34 cellular contexts compared by ENCODE assay signal in genomic region chr5:157808043-157808442, GRCh38.
"Had no signal": no experiment of that assay in that cellular context is flagged by ENCODE, and none has a peak within 500 bp of the region (broad histone marks: within the 10 kb centered on the region; RNA-seq: fewer than 3 reads in every experiment).

No MANE protein-coding gene starts in this region.

- H3K9me3 Mint-ChIP-seq: activated B cell treated with CpG ODN at 0.5 μM for 24 hours; activated CD4-positive, alpha-beta memory T cell treated with anti-CD3 and anti-CD28 coated beads for 36 hours; activated CD4-positive, alpha-beta T cell treated with anti-CD3 and anti-CD28 coated beads, Interleukin-2, amount 10 ng/mL, durations not matched to agents 24 days and 14 days; activated CD8-positive, alpha-beta T cell treated with anti-CD3 and anti-CD28 coated beads for 36 hours; activated naive CD4-positive, alpha-beta T cell treated with anti-CD3 and anti-CD28 coated beads for 36 hours; activated naive CD4-positive, alpha-beta T cell treated with anti-CD3 and anti-CD28 coated beads, Interleukin-2, amount 50 U/mL, for 72 hours; activated naive CD8-positive, alpha-beta T cell treated with anti-CD3 and anti-CD28 coated beads for 36 hours; activated T-cell treated with anti-CD3 and anti-CD28 coated beads, Interleukin-2, amount 50 U/mL, for 4 hours; activated T-cell treated with anti-CD3 and anti-CD28 coated beads, Interleukin-2, amount 50 U/mL, for 72 hours; activated T-helper 1 cell treated with anti-CD3 and anti-CD28 coated beads, Interleukin-12 subunit alpha, Interleukin-12 subunit beta, Interleukin-2, Interleukin-4 antibody, amounts not matched to agents 30 ng/mL and 10 ng/mL and 1 ng/mL, durations not matched to agents 14 hours and 24 hours and 36 hours; activated T-helper 17 cell treated with anti-CD3 and anti-CD28 coated beads, Interleukin-2, amount 50 U/mL, for 72 hours; T-helper 1 cell treated with Interleukin-12 subunit alpha and Interleukin-12 subunit beta and Interleukin-4 antibody, amounts not matched to agents 30 μg/mL and 1 μg/mL, for 36 hours; T-helper 2 cell treated with Interferon-gamma antibody and Interleukin-4, amounts not matched to agents 5 μg/mL and 100 μg/mL, for 36 hours had no signal

- H3K9me3 ChIP-seq: adrenal gland, body of pancreas, breast epithelium had no signal

- H3K4me3 ChIP-seq: adrenal gland, body of pancreas, breast epithelium had no signal

- H3K4me1 Mint-ChIP-seq: activated B cell treated with CpG ODN at 0.5 μM for 24 hours; activated T-helper 17 cell treated with anti-CD3 and anti-CD28 coated beads, Interleukin-2, amount 50 U/mL, for 72 hours had no signal

- H3K36me3 ChIP-seq: breast epithelium had no signal

- H3K4me3 Mint-ChIP-seq: activated B cell treated with CpG ODN at 0.5 μM for 24 hours; activated CD4-positive, alpha-beta memory T cell treated with anti-CD3 and anti-CD28 coated beads for 36 hours; activated CD4-positive, alpha-beta T cell treated with anti-CD3 and anti-CD28 coated beads, Interleukin-2, amount 10 ng/mL, durations not matched to agents 24 days and 14 days; activated CD8-positive, alpha-beta T cell treated with anti-CD3 and anti-CD28 coated beads for 36 hours; activated naive CD4-positive, alpha-beta T cell treated with anti-CD3 and anti-CD28 coated beads for 36 hours; activated naive CD8-positive, alpha-beta T cell treated with anti-CD3 and anti-CD28 coated beads for 36 hours; activated T-cell treated with anti-CD3 and anti-CD28 coated beads, Interleukin-2, amount 50 U/mL, for 4 hours; activated T-cell treated with anti-CD3 and anti-CD28 coated beads, Interleukin-2, amount 50 U/mL, for 72 hours; activated T-helper 1 cell treated with anti-CD3 and anti-CD28 coated beads, Interleukin-12 subunit alpha, Interleukin-12 subunit beta, Interleukin-2, Interleukin-4 antibody, amounts not matched to agents 30 ng/mL and 10 ng/mL and 1 ng/mL, durations not matched to agents 14 hours and 24 hours and 36 hours; activated T-helper 17 cell treated with anti-CD3 and anti-CD28 coated beads, Interleukin-2, amount 50 U/mL, for 72 hours; T-helper 1 cell treated with Interleukin-12 subunit alpha and Interleukin-12 subunit beta and Interleukin-4 antibody, amounts not matched to agents 30 μg/mL and 1 μg/mL, for 36 hours; T-helper 2 cell treated with Interferon-gamma antibody and Interleukin-4, amounts not matched to agents 5 μg/mL and 100 μg/mL, for 36 hours had no signal

- ATAC-seq: activated CD8-positive, alpha-beta T cell treated with anti-CD3 and anti-CD28 coated beads for 36 hours; activated naive CD4-positive, alpha-beta T cell treated with anti-CD3 and anti-CD28 coated beads, Interleukin-2, amount 50 U/mL, for 72 hours; activated T-cell treated with anti-CD3 and anti-CD28 coated beads, Interleukin-2, amount 50 U/mL, for 4 hours; activated T-cell treated with anti-CD3 and anti-CD28 coated beads, Interleukin-2, amount 50 U/mL, for 72 hours; activated T-helper 17 cell treated with anti-CD3 and anti-CD28 coated beads, Interleukin-2, amount 50 U/mL, for 72 hours; body of pancreas had no signal

- H3K27ac ChIP-seq: adrenal gland, body of pancreas, brain microvascular endothelial cell, breast epithelium, VCaP had no signal

- DNase-seq: activated B cell treated with CpG ODN at 0.5 μM for 24 hours; activated CD4-positive, alpha-beta memory T cell treated with anti-CD3 and anti-CD28 coated beads for 36 hours; activated CD4-positive, alpha-beta T cell treated with anti-CD3 and anti-CD28 coated beads for 4 hours; activated CD4-positive, alpha-beta T cell treated with anti-CD3 and anti-CD28 coated beads, Interleukin-2, amount 10 ng/mL, durations not matched to agents 24 days and 14 days; activated CD4-positive, alpha-beta T cell treated with anti-CD3 and anti-CD28 coated beads, Interleukin-2, amount 50 U/mL, for 1 hour; activated CD4-positive, alpha-beta T cell treated with anti-CD3 and anti-CD28 coated beads, Interleukin-2, amount 50 U/mL, for 4 hours; activated CD4-positive, CD25-positive, alpha-beta regulatory T cell treated with anti-CD3 and anti-CD28 coated beads, Interleukin-2, amount 50 U/mL, for 72 hours; activated CD8-positive, alpha-beta memory T cell treated with anti-CD3 and anti-CD28 coated beads, Interleukin-2, amount 50 U/mL, for 4 hours; activated CD8-positive, alpha-beta T cell treated with anti-CD3 and anti-CD28 coated beads for 36 hours; activated effector memory CD4-positive, alpha-beta T cell treated with anti-CD3 and anti-CD28 coated beads, Interleukin-2, amount 50 U/mL, for 16 hours; activated gamma-delta T cell treated with Interleukin-2 at 50 U/mL for 16 hours; activated naive CD4-positive, alpha-beta T cell; activated naive CD4-positive, alpha-beta T cell treated with anti-CD3 and anti-CD28 coated beads for 36 hours; activated naive CD4-positive, alpha-beta T cell treated with anti-CD3 and anti-CD28 coated beads, Interleukin-2, amount 50 U/mL, for 16 hours; activated naive CD8-positive, alpha-beta T cell treated with anti-CD3 and anti-CD28 coated beads for 36 hours; activated T-cell treated with anti-CD3 and anti-CD28 coated beads for 4 hours; activated T-cell treated with anti-CD3 and anti-CD28 coated beads, Interleukin-2, amount 50 U/mL, for 1 hour; activated T-cell treated with anti-CD3 and anti-CD28 coated beads, Interleukin-2, amount 50 U/mL, for 4 hours; activated T-cell treated with anti-CD3 and anti-CD28 coated beads, Interleukin-2, amount 50 U/mL, for 72 hours; adrenal gland; amniotic stem cell; aorta; body of pancreas; brain microvascular endothelial cell; central memory CD4-positive, alpha-beta T cell; T-helper 2 cell; T-helper 9 cell had no signal

- H3K27ac Mint-ChIP-seq: activated B cell treated with CpG ODN at 0.5 μM for 24 hours; activated CD4-positive, alpha-beta memory T cell treated with anti-CD3 and anti-CD28 coated beads for 36 hours; activated CD4-positive, alpha-beta T cell treated with anti-CD3 and anti-CD28 coated beads, Interleukin-2, amount 10 ng/mL, durations not matched to agents 24 days and 14 days; activated CD8-positive, alpha-beta T cell treated with anti-CD3 and anti-CD28 coated beads for 36 hours; activated naive CD4-positive, alpha-beta T cell treated with anti-CD3 and anti-CD28 coated beads for 36 hours; activated naive CD4-positive, alpha-beta T cell treated with anti-CD3 and anti-CD28 coated beads, Interleukin-2, amount 50 U/mL, for 72 hours; activated naive CD8-positive, alpha-beta T cell treated with anti-CD3 and anti-CD28 coated beads for 36 hours; activated T-cell treated with anti-CD3 and anti-CD28 coated beads, Interleukin-2, amount 50 U/mL, for 72 hours; activated T-helper 1 cell treated with anti-CD3 and anti-CD28 coated beads, Interleukin-12 subunit alpha, Interleukin-12 subunit beta, Interleukin-2, Interleukin-4 antibody, amounts not matched to agents 30 ng/mL and 10 ng/mL and 1 ng/mL, durations not matched to agents 14 hours and 24 hours and 36 hours; activated T-helper 17 cell treated with anti-CD3 and anti-CD28 coated beads, Interleukin-2, amount 50 U/mL, for 72 hours; T-helper 1 cell treated with Interleukin-12 subunit alpha and Interleukin-12 subunit beta and Interleukin-4 antibody, amounts not matched to agents 30 μg/mL and 1 μg/mL, for 36 hours; T-helper 2 cell treated with Interferon-gamma antibody and Interleukin-4, amounts not matched to agents 5 μg/mL and 100 μg/mL, for 36 hours had no signal

- H3K27me3 Mint-ChIP-seq: activated B cell treated with CpG ODN at 0.5 μM for 24 hours; activated CD4-positive, alpha-beta memory T cell treated with anti-CD3 and anti-CD28 coated beads for 36 hours; activated CD4-positive, alpha-beta T cell treated with anti-CD3 and anti-CD28 coated beads, Interleukin-2, amount 10 ng/mL, durations not matched to agents 24 days and 14 days; activated CD8-positive, alpha-beta T cell treated with anti-CD3 and anti-CD28 coated beads for 36 hours; activated naive CD8-positive, alpha-beta T cell treated with anti-CD3 and anti-CD28 coated beads for 36 hours; activated T-helper 17 cell treated with anti-CD3 and anti-CD28 coated beads, Interleukin-2, amount 50 U/mL, for 72 hours had no signal

- H3K4me1 ChIP-seq: body of pancreas, breast epithelium had no signal

- H3K27me3 ChIP-seq: adrenal gland, body of pancreas, brain microvascular endothelial cell, breast epithelium had no signal
